Comparison of ENCODE assay signal across 38 cellular contexts in the genomic region with DNA sequence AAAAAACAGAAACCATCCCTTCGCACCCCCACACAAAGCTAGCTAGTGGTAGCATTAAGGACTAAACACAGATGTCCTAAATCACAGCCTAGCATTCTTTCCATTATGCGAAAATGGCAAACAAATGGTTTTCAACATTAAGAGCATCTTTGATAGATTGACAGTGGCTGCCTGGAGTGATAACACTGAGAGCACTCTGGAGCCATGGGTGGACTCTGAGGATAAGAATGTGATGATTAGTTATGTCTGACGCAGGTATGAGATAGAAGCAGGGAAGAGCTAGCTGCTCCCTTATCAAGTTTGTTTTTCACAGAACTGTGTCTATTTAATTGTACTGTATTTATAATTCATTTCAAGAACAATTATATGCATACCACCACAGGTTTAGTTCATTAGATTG.
"Had no signal": no experiment of that assay in that cellular context is flagged by ENCODE, and none has a peak within 500 bp of the region (broad histone marks: within the 10 kb centered on the region; RNA-seq: fewer than 3 reads in every experiment).

No MANE protein-coding gene starts in this region.

- H3K27ac Mint-ChIP-seq: activated CD4-positive, alpha-beta memory T cell treated with anti-CD3 and anti-CD28 coated beads for 36 hours; activated CD4-positive, alpha-beta T cell treated with anti-CD3 and anti-CD28 coated beads for 36 hours; activated CD4-positive, alpha-beta T cell treated with anti-CD3 and anti-CD28 coated beads, Interleukin-2, amount 10 ng/mL, durations not matched to agents 24 days and 14 days; activated CD8-positive, alpha-beta memory T cell treated with anti-CD3 and anti-CD28 coated beads, Interleukin-2, amount 10 ng/mL, durations not matched to agents 7 days and 5 days; activated CD8-positive, alpha-beta T cell treated with anti-CD3 and anti-CD28 coated beads, Interleukin-2, amount 10 ng/mL, durations not matched to agents 7 days and 5 days; activated naive CD4-positive, alpha-beta T cell treated with anti-CD3 and anti-CD28 coated beads for 36 hours; activated naive CD4-positive, alpha-beta T cell treated with anti-CD3 and anti-CD28 coated beads, Interleukin-2, amount 50 U/mL, for 24 hours; activated naive CD8-positive, alpha-beta T cell treated with anti-CD3 and anti-CD28 coated beads for 36 hours; activated naive CD8-positive, alpha-beta T cell treated with anti-CD3 and anti-CD28 coated beads, Interleukin-2, amount 50 U/mL, for 24 hours; activated T-helper 1 cell treated with anti-CD3 and anti-CD28 coated beads, Interleukin-12 subunit alpha, Interleukin-12 subunit beta, Interleukin-2, Interleukin-4 antibody, amounts not matched to agents 30 ng/mL and 10 ng/mL and 1 ng/mL, durations not matched to agents 14 hours and 24 hours and 36 hours; activated T-helper 2 cell treated with anti-CD3 and anti-CD28 coated beads, Interferon-gamma antibody, Interleukin-2, Interleukin-4, amounts not matched to agents 10 μg/mL and 5 μg/mL and 100 μg/mL, durations not matched to agents 14 hours and 24 hours and 36 hours; T-helper 17 cell; T-helper 2 cell treated with Interferon-gamma antibody and Interleukin-4, amounts not matched to agents 5 μg/mL and 100 μg/mL, for 36 hours had no signal

- ATAC-seq: activated CD4-positive, alpha-beta T cell treated with anti-CD3 and anti-CD28 coated beads for 36 hours; activated CD8-positive, alpha-beta memory T cell treated with anti-CD3 and anti-CD28 coated beads, Interleukin-2, amount 10 ng/mL, durations not matched to agents 7 days and 5 days; activated CD8-positive, alpha-beta T cell treated with anti-CD3 and anti-CD28 coated beads, Interleukin-2, amount 10 ng/mL, durations not matched to agents 7 days and 5 days; activated naive CD8-positive, alpha-beta T cell treated with anti-CD3 and anti-CD28 coated beads, Interleukin-2, amount 50 U/mL, for 24 hours; gastrocnemius medialis; T-helper 17 cell had no signal

- H3K36me3 ChIP-seq: adrenal gland, ascending aorta, brain microvascular endothelial cell, colonic mucosa, gastrocnemius medialis, heart left ventricle, WERI-Rb-1 had no signal

- H3K4me3 ChIP-seq: adrenal gland, ascending aorta, colonic mucosa, gastrocnemius medialis, heart left ventricle had no signal

- H3K36me3 Mint-ChIP-seq: activated CD4-positive, alpha-beta memory T cell treated with anti-CD3 and anti-CD28 coated beads for 36 hours; activated CD8-positive, alpha-beta memory T cell treated with anti-CD3 and anti-CD28 coated beads, Interleukin-2, amount 10 ng/mL, durations not matched to agents 7 days and 5 days; activated naive CD4-positive, alpha-beta T cell treated with anti-CD3 and anti-CD28 coated beads, Interleukin-2, amount 50 U/mL, for 24 hours; activated naive CD8-positive, alpha-beta T cell treated with anti-CD3 and anti-CD28 coated beads for 36 hours had no signal

- H3K4me3 Mint-ChIP-seq: activated CD4-positive, alpha-beta memory T cell treated with anti-CD3 and anti-CD28 coated beads for 36 hours; activated CD4-positive, alpha-beta T cell treated with anti-CD3 and anti-CD28 coated beads for 36 hours; activated CD4-positive, alpha-beta T cell treated with anti-CD3 and anti-CD28 coated beads, Interleukin-2, amount 10 ng/mL, durations not matched to agents 24 days and 14 days; activated CD8-positive, alpha-beta memory T cell treated with anti-CD3 and anti-CD28 coated beads, Interleukin-2, amount 10 ng/mL, durations not matched to agents 7 days and 5 days; activated CD8-positive, alpha-beta T cell treated with anti-CD3 and anti-CD28 coated beads, Interleukin-2, amount 10 ng/mL, durations not matched to agents 7 days and 5 days; activated naive CD4-positive, alpha-beta T cell treated with anti-CD3 and anti-CD28 coated beads for 36 hours; activated naive CD4-positive, alpha-beta T cell treated with anti-CD3 and anti-CD28 coated beads, Interleukin-2, amount 50 U/mL, for 24 hours; activated naive CD8-positive, alpha-beta T cell treated with anti-CD3 and anti-CD28 coated beads for 36 hours; activated naive CD8-positive, alpha-beta T cell treated with anti-CD3 and anti-CD28 coated beads, Interleukin-2, amount 50 U/mL, for 24 hours; activated T-helper 1 cell treated with anti-CD3 and anti-CD28 coated beads, Interleukin-12 subunit alpha, Interleukin-12 subunit beta, Interleukin-2, Interleukin-4 antibody, amounts not matched to agents 30 ng/mL and 10 ng/mL and 1 ng/mL, durations not matched to agents 14 hours and 24 hours and 36 hours; T-helper 17 cell; T-helper 2 cell treated with Interferon-gamma antibody and Interleukin-4, amounts not matched to agents 5 μg/mL and 100 μg/mL, for 36 hours had no signal

- H3K27ac ChIP-seq: adrenal gland, ascending aorta, brain microvascular endothelial cell, colonic mucosa, epithelial cell of prostate, gastrocnemius medialis, WERI-Rb-1 had no signal

- H3K27me3 ChIP-seq: adrenal gland, ascending aorta, brain microvascular endothelial cell, colonic mucosa, gastrocnemius medialis, heart left ventricle had no signal

- H3K4me1 Mint-ChIP-seq: activated CD8-positive, alpha-beta memory T cell treated with anti-CD3 and anti-CD28 coated beads, Interleukin-2, amount 10 ng/mL, durations not matched to agents 7 days and 5 days; activated naive CD4-positive, alpha-beta T cell treated with anti-CD3 and anti-CD28 coated beads, Interleukin-2, amount 50 U/mL, for 24 hours; activated naive CD8-positive, alpha-beta T cell treated with anti-CD3 and anti-CD28 coated beads, Interleukin-2, amount 50 U/mL, for 24 hours had no signal

- H3K4me1 ChIP-seq: colonic mucosa had no signal

- DNase-seq: activated CD4-positive, alpha-beta memory T cell treated with anti-CD3 and anti-CD28 coated beads for 36 hours; activated CD4-positive, alpha-beta T cell treated with anti-CD3 and anti-CD28 coated beads for 36 hours; activated CD4-positive, alpha-beta T cell treated with anti-CD3 and anti-CD28 coated beads, Interleukin-2, amount 10 ng/mL, durations not matched to agents 24 days and 14 days; activated CD4-positive, CD25-positive, alpha-beta regulatory T cell; activated CD4-positive, CD25-positive, alpha-beta regulatory T cell treated with anti-CD3 and anti-CD28 coated beads, Interleukin-2, amount 50 U/mL, for 72 hours; activated CD8-positive, alpha-beta memory T cell treated with anti-CD3 and anti-CD28 coated beads, Interleukin-2, amount 10 ng/mL, durations not matched to agents 7 days and 5 days; activated CD8-positive, alpha-beta memory T cell treated with anti-CD3 and anti-CD28 coated beads, Interleukin-2, amount 50 U/mL, for 4 hours; activated CD8-positive, alpha-beta T cell treated with anti-CD3 and anti-CD28 coated beads, Interleukin-2, amount 10 ng/mL, durations not matched to agents 7 days and 5 days; activated effector memory CD4-positive, alpha-beta T cell treated with anti-CD3 and anti-CD28 coated beads, Interleukin-2, amount 50 U/mL, for 16 hours; activated naive CD4-positive, alpha-beta T cell treated with anti-CD3 and anti-CD28 coated beads for 36 hours; activated naive CD8-positive, alpha-beta T cell treated with anti-CD3 and anti-CD28 coated beads for 36 hours; activated naive CD8-positive, alpha-beta T cell treated with anti-CD3 and anti-CD28 coated beads, Interleukin-2, amount 50 U/mL, for 24 hours; activated T-cell treated with anti-CD3 and anti-CD28 coated beads, Interleukin-2, amount 50 U/mL, for 1 hour; activated T-cell treated with anti-CD3 and anti-CD28 coated beads, Interleukin-2, amount 50 U/mL, for 48 hours; adrenal gland; amygdala; brain microvascular endothelial cell; central memory CD4-positive, alpha-beta T cell; cerebellar nuclear complex; colonic mucosa; effector CD8-positive, alpha-beta T cell; foreskin fibroblast; gastrocnemius medialis; glutamatergic neuron; heart left ventricle; T-helper 1 cell; T-helper 17 cell; T1000; WERI-Rb-1 had no signal

- FAIRE-seq: bronchial epithelial cell, endometrium, endothelial cell of umbilical vein had no signal

- H3K9me3 Mint-ChIP-seq: activated CD4-positive, alpha-beta T cell treated with anti-CD3 and anti-CD28 coated beads, Interleukin-2, amount 10 ng/mL, durations not matched to agents 24 days and 14 days; activated naive CD4-positive, alpha-beta T cell treated with anti-CD3 and anti-CD28 coated beads for 36 hours; activated naive CD4-positive, alpha-beta T cell treated with anti-CD3 and anti-CD28 coated beads, Interleukin-2, amount 50 U/mL, for 24 hours; activated T-helper 1 cell treated with anti-CD3 and anti-CD28 coated beads, Interleukin-12 subunit alpha, Interleukin-12 subunit beta, Interleukin-2, Interleukin-4 antibody, amounts not matched to agents 30 ng/mL and 10 ng/mL and 1 ng/mL, durations not matched to agents 14 hours and 24 hours and 36 hours; T-helper 2 cell treated with Interferon-gamma antibody and Interleukin-4, amounts not matched to agents 5 μg/mL and 100 μg/mL, for 36 hours had no signal

- H3K9me3 ChIP-seq: adrenal gland, ascending aorta, colonic mucosa, gastrocnemius medialis had no signal
